24 cellular contexts compared by ENCODE assay signal in genomic region chrX:81875800-81876199, GRCh38.
"Had no signal": no experiment of that assay in that cellular context is flagged by ENCODE, and none has a peak within 500 bp of the region (broad histone marks: within the 10 kb centered on the region; RNA-seq: fewer than 3 reads in every experiment).

No MANE protein-coding gene starts in this region.

- H3K9me3 ChIP-seq: colonic mucosa, gastroesophageal sphincter had no signal

- ATAC-seq: effector memory CD8-positive, alpha-beta T cell; esophagus mucosa; foreskin keratinocyte; gastrocnemius medialis; gastroesophageal sphincter; heart right ventricle had no signal

- H3K27me3 ChIP-seq: colonic mucosa, esophagus muscularis mucosa, esophagus squamous epithelium, foreskin keratinocyte, gastrocnemius medialis, gastroesophageal sphincter, heart left ventricle, heart right ventricle had no signal

- H3K4me3 ChIP-seq: colonic mucosa, coronary artery, dorsolateral prefrontal cortex, esophagus muscularis mucosa, esophagus squamous epithelium, gastrocnemius medialis, gastroesophageal sphincter, heart left ventricle, heart right ventricle had no signal

- H3K27ac ChIP-seq: colonic mucosa, coronary artery, dorsolateral prefrontal cortex, epithelial cell of prostate, esophagus muscularis mucosa, esophagus squamous epithelium, foreskin keratinocyte, gastrocnemius medialis, gastroesophageal sphincter, heart left ventricle, heart right ventricle had no signal

- H3K36me3 ChIP-seq: colonic mucosa, esophagus muscularis mucosa, esophagus squamous epithelium, gastrocnemius medialis, gastroesophageal sphincter, heart left ventricle, heart right ventricle had no signal

- H3K4me1 ChIP-seq: colonic mucosa, esophagus muscularis mucosa, esophagus squamous epithelium, foreskin keratinocyte, gastrocnemius medialis, gastroesophageal sphincter, heart left ventricle, heart right ventricle had no signal

- DNase-seq: colonic mucosa; cortex of kidney; dermis blood vessel endothelial cell; dorsolateral prefrontal cortex; effector CD4-positive, alpha-beta T cell; effector CD8-positive, alpha-beta T cell; effector memory CD4-positive, alpha-beta T cell; effector memory CD8-positive, alpha-beta T cell; endodermal cell; erythroblast; esophagus squamous epithelium; foreskin fibroblast; foreskin keratinocyte; foreskin melanocyte; gastrocnemius medialis; glutamatergic neuron; head of caudate nucleus; heart left ventricle; heart right ventricle had no signal
